Comparison of ENCODE assay signal across 9 cellular contexts in genomic region chr15:64464271-64465005, GRCh38. TPM values are rescaled to one million over a fixed set of nuclear protein-coding genes. Genes with fewer than 3 reads are reported as not detected.
DNase-seq lines count a peak whose midpoint lies in the region; FAIRE-seq and TF ChIP-seq lines count a peak whose summit lies in the region.
"Had no signal": no experiment of that assay in that cellular context is flagged by ENCODE, and none has a peak within 500 bp of the region (broad histone marks: within the 10 kb centered on the region; RNA-seq: fewer than 3 reads in every experiment).

No MANE protein-coding gene starts in this region.

- no peak for DNase-seq in CD4-positive, alpha-beta memory T cell
- peak; percentile 23 for DNase-seq in HCEC 1CT
- peak; percentile 73 for DNase-seq in SHP77 treated with DMSO at 0.1 percent for 48 hours (lab: John Stamatoyannopoulos, UW)
- no peak for DNase-seq in keratinocyte (ENCODE audit: low read depth, low spot score)
- no peak for DNase-seq in stimulated activated CD4-positive, alpha-beta T cell treated with anti-CD3 and anti-CD28 coated beads, Interleukin-4, amount 100 ng/mL, for 4 hours
- no peak for DNase-seq in T-helper 9 cell
- no peak for DNase-seq in testis
- no peak for DNase-seq in dedifferentiated amniotic fluid mesenchymal stem cell (ENCODE audit: extremely low spot score)
- DNase-seq: NCI-H1694 had no signal

- CTCF ChIA-PET in CD4-positive, alpha-beta memory T cell (lab: Charles Lee; ENCODE audit: partially characterized antibody) = no interaction called here

- H3K4me3 Mint-ChIP-seq in CD4-positive, alpha-beta memory T cell = peak overlapping the region in 7 of 8 donors; percentile 3 to 47 (median 18)

- H3K4me1 ChIP-seq in CD4-positive, alpha-beta memory T cell (ENCODE audit: insufficient read depth, low read length) = peaks cover 66% of the 10 kb centered on the region
- H3K4me1 ChIP-seq in keratinocyte (ENCODE audit: control insufficient read depth, extremely low read depth, insufficient read depth, low read length) (peaks cover 16% of the 10 kb centered on the region), testis (peaks cover 23% of the 10 kb centered on the region)

- no peak overlapping the region for H2AFZ ChIP-seq in keratinocyte (ENCODE audit: control insufficient read depth, low read length)

- TF ChIP-seq CTCF in keratinocyte (optimal IDR thresholded peaks at IDR 0.05 in 1 of 3, IDR thresholded peaks at IDR 0.05 in 1 of 3, conservative IDR thresholded peaks at IDR 0.05 in 1 of 3; ENCODE audit: extremely low read depth in 1 of 3, insufficient read depth in 2 of 3, low read length in 3 of 3) = no peak
- TF ChIP-seq CTCF in testis (IDR thresholded peaks at IDR 0.05) = no peak

- H3K4me1 Mint-ChIP-seq in CD4-positive, alpha-beta memory T cell = peaks cover 49 to 86% (median 68%) of the 10 kb centered on the region in 4 donors

- H4K20me1 ChIP-seq in keratinocyte (ENCODE audit: control insufficient read depth, extremely low read depth, insufficient read depth, low read length) = peaks cover 15% of the 10 kb centered on the region

- no peak for TF ChIP-seq POLR2A in testis (IDR thresholded peaks at IDR 0.05)

- intact Hi-C loops in CD4-positive, alpha-beta memory T cell (cut with micrococcal nuclease) = no loop called here
- intact Hi-C loops in testis (cut with DNase I; ENCODE audit: low total_unique reads) = no loop called here

- FAIRE-seq in keratinocyte (lab: Jason Lieb, UNC) = no peak

- no peaks in the 10 kb centered on the region for H3K27me3 ChIP-seq in CD4-positive, alpha-beta memory T cell (ENCODE audit: insufficient read depth, low read length)
- H3K27me3 ChIP-seq in keratinocyte (ENCODE audit: control insufficient read depth, extremely low read depth, insufficient read depth, low read length) (no peaks in the 10 kb centered on the region), testis (no peaks in the 10 kb centered on the region)

- H3K79me2 ChIP-seq in keratinocyte (ENCODE audit: control insufficient read depth, insufficient read depth, low read length) = peaks cover 79% of the 10 kb centered on the region

- 74 to 78% methylated on average over 3 of the region's 3 CpGs for WGBS in testis, 2 donors

- no peaks in the 10 kb centered on the region for H3K27me3 Mint-ChIP-seq in CD4-positive, alpha-beta memory T cell

- peaks cover 0 to under 1% (median 0%) of the 10 kb centered on the region in 8 donors for H3K9me3 Mint-ChIP-seq in CD4-positive, alpha-beta memory T cell

- peaks cover 2% of the 10 kb centered on the region for H3K9me1 ChIP-seq in keratinocyte (ENCODE audit: control insufficient read depth, extremely low read depth, insufficient read depth, low read length)

- H3K36me3 Mint-ChIP-seq in CD4-positive, alpha-beta memory T cell = peaks cover 10 to 19% of the 10 kb centered on the region in 2 donors

- H3K9me3 ChIP-seq in CD4-positive, alpha-beta memory T cell (ENCODE audit: control insufficient read depth in 1 of 2, low read length in 2 of 2) = no peaks in the 10 kb centered on the region
- H3K9me3 ChIP-seq in keratinocyte (ENCODE audit: control insufficient read depth, low read depth, low read length) (no peaks in the 10 kb centered on the region), testis (no peaks in the 10 kb centered on the region)

- peak overlapping the region in 5 of 7 donors; percentile 7 to 67 (median 30) for H3K27ac Mint-ChIP-seq in CD4-positive, alpha-beta memory T cell

- H3K9ac ChIP-seq in keratinocyte (ENCODE audit: control insufficient read depth, extremely low read depth, insufficient read depth, low read length) = no peak overlapping the region

- dilution Hi-C loops in keratinocyte (cut with MboI; ENCODE audit: extremely low pct_ligation_motif_present, low sequenced_read_pairs) = no loop called here

- H3K36me3 ChIP-seq in CD4-positive, alpha-beta memory T cell (ENCODE audit: insufficient read depth, low read length) = peaks cover 3% of the 10 kb centered on the region
- H3K36me3 ChIP-seq in keratinocyte (ENCODE audit: control insufficient read depth in 2 of 2, extremely low read depth in 1 of 2, insufficient read depth in 2 of 2, low read length in 2 of 2) = peaks cover 2 to 3% of the 10 kb centered on the region in 2 experiments
- H3K36me3 ChIP-seq in testis (ENCODE audit: low read depth, missing control alignments) = no peaks in the 10 kb centered on the region

- no peak overlapping the region for H3K27ac ChIP-seq in CD4-positive, alpha-beta memory T cell (ENCODE audit: low read depth, low read length)
- H3K27ac ChIP-seq in keratinocyte (ENCODE audit: control insufficient read depth, insufficient read depth, low read length) = no peak overlapping the region
- no peak overlapping the region for H3K27ac ChIP-seq in testis

- POLR2A ChIA-PET in CD4-positive, alpha-beta memory T cell (lab: Charles Lee; ENCODE audit: partially characterized antibody) = no interaction called here

- H3K4me3 ChIP-seq in CD4-positive, alpha-beta memory T cell (ENCODE audit: low read length in 2 of 2) = no peak overlapping the region
- H3K4me3 ChIP-seq in keratinocyte (ENCODE audit: control insufficient read depth in 2 of 3, extremely low read depth in 1 of 3, insufficient read depth in 2 of 3, low read depth in 1 of 3, low read length in 3 of 3) (no peak overlapping the region), testis (no peak overlapping the region)

- peak overlapping the region; percentile 6 for H3K4me2 ChIP-seq in keratinocyte (ENCODE audit: control insufficient read depth, extremely low read depth, insufficient read depth, low read depth, low read length)

RNA-seq across cellular contexts. Expression of gene ZNF609, which starts 4.1 kb away (rescaled TPM):
- 10 to 100 TPM; 53.7 to 56.9 TPM for total RNA-seq in CD4-positive, alpha-beta memory T cell
- polyA plus RNA-seq in CD4-positive, alpha-beta memory T cell = 10 to 100 TPM in 1 of 2 donors, 1 to 10 TPM in 1; 1.4 to 16.5 TPM
- polyA plus RNA-seq in keratinocyte (11.8 to 16.9 TPM (median 12.8 TPM) in 3 replicates), testis (ENCODE audit: insufficient read depth, low read depth, low replicate concordance) (75.8 TPM)
- 8.6 TPM for polyA plus RNA-seq in keratinocyte (2011; ENCODE audit: low read depth)
- 18.6 TPM in 2 replicates for polyA plus RNA-seq in keratinocyte (2011; cell fraction: cytosol; rRNA removed)
- 36.2 and 36.6 TPM in 2 replicates for polyA plus RNA-seq in keratinocyte (2011; cell fraction: nucleus; rRNA removed)
- polyA plus RNA-seq in keratinocyte (2012; ENCODE audit: low replicate concordance) = 10.5 and 13.9 TPM in 2 replicates
- polyA minus RNA-seq in keratinocyte = 21.4 to 75.7 TPM (median 72.0 TPM) in 3 replicates
- 8.1 TPM for polyA minus RNA-seq in keratinocyte (2011; cell fraction: cytosol; rRNA and poly(A)+ RNA removed)
- 19.6 and 58.2 TPM in 2 replicates for polyA minus RNA-seq in keratinocyte (2011; cell fraction: nucleus; rRNA and poly(A)+ RNA removed)
- 10 to 100 TPM; 48.7 to 60.5 TPM for total RNA-seq in testis

Comparison
In these comparisons a context has a peak if more than half of its experiments do, and no peak if none do; other contexts are left out.
1. DNase-seq: peak in HCEC 1CT (single experiment) and SHP77 treated with DMSO at 0.1 percent for 48 hours (single experiment); none in CD4-positive, alpha-beta memory T cell (0 of 5), keratinocyte (single experiment), stimulated activated CD4-positive, alpha-beta T cell treated with anti-CD3 and anti-CD28 coated beads, Interleukin-4, amount 100 ng/mL, for 4 hours (0 of 2), T-helper 9 cell (single experiment), testis (single experiment) and dedifferentiated amniotic fluid mesenchymal stem cell (single experiment).